8 cellular contexts compared by ENCODE assay signal in the genomic region with DNA sequence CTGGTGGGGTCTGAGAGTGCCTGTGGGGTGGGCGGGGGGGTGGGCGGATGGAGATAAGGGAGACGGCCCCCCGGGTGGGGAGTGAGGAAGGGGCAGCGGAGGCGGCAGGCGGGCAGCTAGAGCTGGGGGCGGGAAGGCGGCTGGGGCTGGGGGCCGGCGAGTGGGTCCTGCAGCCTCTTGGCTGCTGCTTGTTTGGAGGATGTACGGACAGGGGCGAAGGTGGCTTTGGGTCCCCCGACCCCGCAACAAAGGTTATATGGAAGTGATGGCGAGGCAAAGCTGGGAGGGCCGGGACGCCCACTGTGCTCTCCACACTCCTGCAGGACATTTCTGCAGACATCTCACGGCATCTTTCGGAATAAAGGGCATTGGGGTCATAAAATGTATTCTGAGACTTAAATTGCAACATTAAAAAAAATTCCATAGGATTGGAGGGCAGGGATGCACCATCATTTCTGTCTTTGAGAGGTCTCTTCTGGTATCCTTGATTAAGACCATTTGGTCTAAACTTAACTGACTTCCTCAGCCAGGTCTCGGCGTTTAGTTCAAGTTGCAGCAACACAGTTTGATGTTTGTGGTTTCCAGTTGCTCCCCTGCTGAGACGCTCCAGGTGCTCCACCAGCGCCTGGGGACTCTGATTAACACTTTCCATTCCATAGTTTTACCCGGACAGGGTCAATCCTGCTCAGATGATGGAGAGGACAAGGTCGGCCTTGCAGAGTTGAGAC.
DNase-seq lines count a peak whose midpoint lies in the region; ATAC-seq and TF ChIP-seq lines count a peak whose summit lies in the region.

No MANE protein-coding gene starts in this region.

- peak; percentile 28 for ATAC-seq in HCT116
- peak; percentile 18 to 30 for ATAC-seq in lower lobe of right lung
- ATAC-seq in GM21360 (IDR thresholded peaks at IDR 0.05; ENCODE audit: unreplicated experiment) = no peak
- ATAC-seq in HG03095 (IDR thresholded peaks at IDR 0.05; ENCODE audit: unreplicated experiment) = no peak

- H3K9me2 ChIP-seq in HCT116 (ENCODE audit: insufficient read depth) = no peaks in the 10 kb centered on the region

- H3K4me1 ChIP-seq in HCT116 (ENCODE audit: control insufficient read depth in 1 of 2, insufficient read depth in 2 of 2, low read length in 2 of 2) (peaks cover 43 to 60% of the 10 kb centered on the region in 2 experiments), Peyer's patch (peaks cover 0 to 26% (median 1%) of the 10 kb centered on the region in 4 donors), lower lobe of right lung (peaks cover 36% of the 10 kb centered on the region), testis (peaks cover 14% of the 10 kb centered on the region)

- no peak for TF ChIP-seq RAD21 in HCT116 (IDR thresholded peaks at IDR 0.05; ENCODE audit: low read depth)

- BruUV-seq in HCT116 (replicated peaks; lab: Mats Ljungman, UMichigan) = no TSS peak

- TF ChIP-seq CTCF in HCT116 (IDR thresholded peaks at IDR 0.05 in 2 of 3, conservative IDR thresholded peaks at IDR 0.05 in 1 of 3; ENCODE audit: borderline replicate concordance in 1 of 3, insufficient read depth in 1 of 3, low read depth in 2 of 3, low read length in 2 of 3) (no peak), Peyer's patch (IDR thresholded peaks at IDR 0.05) (no peak), coronary artery (IDR thresholded peaks at IDR 0.05) (no peak), lower lobe of right lung (IDR thresholded peaks at IDR 0.05) (no peak), testis (IDR thresholded peaks at IDR 0.05) (no peak)

- peak overlapping the region; percentile 29; the same call in 1 of the 2 replicates for H3K9ac ChIP-seq in HCT116 (ENCODE audit: low read length)

- peak in 9 of 14 donors; percentile 30 to 60 (median 49) for DNase-seq in C1 segment of cervical spinal cord (lab: John Stamatoyannopoulos, UW)
- peak; percentile 51 for DNase-seq in HCT116 (ENCODE audit: low read depth, low spot score)
- peak; percentile 48 to 60 (median 49) for DNase-seq in Peyer's patch
- no peak for DNase-seq in coronary artery (ENCODE audit: low spot score)
- peak; percentile 54 for DNase-seq in lower lobe of right lung
- DNase-seq in testis = peak; percentile 22

- peak overlapping the region; percentile 42 to 58 for H3K4me3 ChIP-seq in HCT116 (replicated peaks in 1 of 2; ENCODE audit: low read depth in 1 of 2, low read length in 2 of 2)
- H3K4me3 ChIP-seq in Peyer's patch = peak overlapping the region; percentile 35 to 69 (median 52)
- H3K4me3 ChIP-seq in coronary artery = peak overlapping the region; percentile 77
- peak overlapping the region; percentile 57 for H3K4me3 ChIP-seq in lower lobe of right lung
- H3K4me3 ChIP-seq in testis = peak overlapping the region; percentile 45 to 60

- CTCF ChIA-PET in HCT116 (lab: Charles Lee) = interaction anchor here (1.2 to 2.4 kb wide), 5 partner anchors 14 to 313 kb away, joined by 4 to 32 read pairs (median 8); a partner anchor contains a TSS

- H3K9me3 ChIP-seq in HCT116 (ENCODE audit: control insufficient read depth in 1 of 2, insufficient read depth in 1 of 2, low read depth in 1 of 2, low read length in 2 of 2) (no peaks in the 10 kb centered on the region), Peyer's patch (no peaks in the 10 kb centered on the region), lower lobe of right lung (no peaks in the 10 kb centered on the region), testis (no peaks in the 10 kb centered on the region)

- H4K20me1 ChIP-seq in HCT116 (ENCODE audit: insufficient read depth) = no peaks in the 10 kb centered on the region

- H3K79me2 ChIP-seq in HCT116 (ENCODE audit: insufficient read depth, low read length) = no peaks in the 10 kb centered on the region

- H3K4me2 ChIP-seq in HCT116 (ENCODE audit: low read length) = peak overlapping the region; percentile 88

- WGBS in testis, 2 donors = 2 to 4% methylated on average over 22 of the region's 26 CpGs

- H3K36me3 ChIP-seq in HCT116 (ENCODE audit: control insufficient read depth in 1 of 2, insufficient read depth in 2 of 2, low read length in 2 of 2) (no peaks in the 10 kb centered on the region), Peyer's patch (no peaks in the 10 kb centered on the region), lower lobe of right lung (no peaks in the 10 kb centered on the region), testis (ENCODE audit: low read depth, missing control alignments) (no peaks in the 10 kb centered on the region)

- intact Hi-C loops in HCT116 (cut with micrococcal nuclease) = loop anchor here (1.0 to 5.0 kb wide), 2 partner anchors 314 to 425 kb away; no protein-coding TSS in a partner anchor
- intact Hi-C loops in lower lobe of right lung (cut with DNase I) = loop anchor here (5.0 to 10.0 kb wide), 2 partner anchors 65 to 122 kb away; a partner anchor contains a TSS
- intact Hi-C loops in testis (cut with DNase I; ENCODE audit: low total_unique reads) = loop anchor here (1.0 to 10.0 kb wide), 2 partner anchors 101 to 348 kb away; a partner anchor contains a TSS

- H3K27ac ChIP-seq in HCT116 (ENCODE audit: low read depth, low read length) (peak overlapping the region; percentile 81), Peyer's patch (peak overlapping the region; percentile 77 to 94 (median 84)), coronary artery (peak overlapping the region; percentile 70 to 95), lower lobe of right lung (peak overlapping the region; percentile 95), testis (peak overlapping the region; percentile 49 to 75)

- TF ChIP-seq POLR2A in HCT116 (IDR thresholded peaks at IDR 0.05; ENCODE audit: borderline replicate concordance, extremely low read depth, insufficient read depth, insufficient read length) (no peak), Peyer's patch (IDR thresholded peaks at IDR 0.05) (no peak), testis (IDR thresholded peaks at IDR 0.05) (no peak)

- RAD21 ChIA-PET in HCT116 (lab: Charles Lee; ENCODE audit: low non-redundant PET in 1 of 2, low total read pairs in 2 of 2, uncharacterized antibody in 2 of 2, unreplicated experiment in 2 of 2) = interaction anchor here (1.0 to 3.3 kb wide), 6 partner anchors 14 to 340 kb away, joined by 3 to 35 read pairs (median 8); a partner anchor contains a TSS

- POLR2A ChIA-PET in HCT116 (lab: Charles Lee) = interaction anchor here (0.6 to 1.7 kb wide), 8 partner anchors 63 to 1783 kb away, joined by 3 to 31 read pairs (median 4); a partner anchor contains a TSS

- peak overlapping the region; percentile 88 for H2AFZ ChIP-seq in HCT116 (ENCODE audit: low read depth, low read length, poor library complexity, severe bottlenecking)

- H3K27me3 ChIP-seq in HCT116 (ENCODE audit: insufficient read depth, low read length) = no peaks in the 10 kb centered on the region
- no peaks in the 10 kb centered on the region for H3K27me3 ChIP-seq in Peyer's patch
- H3K27me3 ChIP-seq in lower lobe of right lung (ENCODE audit: low read depth) = no peaks in the 10 kb centered on the region
- H3K27me3 ChIP-seq in testis = no peaks in the 10 kb centered on the region

TF ChIP-seq in HCT116, 20 proteins besides CTCF, POLR2A, EP300 and RAD21:
- TF ChIP-seq SP1 (IDR thresholded peaks at IDR 0.05; ENCODE audit: low read depth) (peak; percentile 35; the same call in 1 of the 2 replicates), EGR1 (IDR thresholded peaks at IDR 0.05; ENCODE audit: low read depth) (no peak), SIN3A (IDR thresholded peaks at IDR 0.05; ENCODE audit: low read depth) (0 out of 2 replicates have a peak, but pooled peaks have one; percentile 25), YY1 (IDR thresholded peaks at IDR 0.05; ENCODE audit: extremely low read depth, insufficient replicate concordance, low read depth, low read length) (no peak), ELF1 (IDR thresholded peaks at IDR 0.05; ENCODE audit: borderline replicate concordance, low read depth) (no peak), EZH2 (IDR thresholded peaks at IDR 0.05) (no peak), TCF7L2 (IDR thresholded peaks at IDR 0.05; ENCODE audit: borderline replicate concordance, extremely low read depth, insufficient read depth, insufficient read length) (peak; percentile 79)
- TF ChIP-seq, protein P1, sequence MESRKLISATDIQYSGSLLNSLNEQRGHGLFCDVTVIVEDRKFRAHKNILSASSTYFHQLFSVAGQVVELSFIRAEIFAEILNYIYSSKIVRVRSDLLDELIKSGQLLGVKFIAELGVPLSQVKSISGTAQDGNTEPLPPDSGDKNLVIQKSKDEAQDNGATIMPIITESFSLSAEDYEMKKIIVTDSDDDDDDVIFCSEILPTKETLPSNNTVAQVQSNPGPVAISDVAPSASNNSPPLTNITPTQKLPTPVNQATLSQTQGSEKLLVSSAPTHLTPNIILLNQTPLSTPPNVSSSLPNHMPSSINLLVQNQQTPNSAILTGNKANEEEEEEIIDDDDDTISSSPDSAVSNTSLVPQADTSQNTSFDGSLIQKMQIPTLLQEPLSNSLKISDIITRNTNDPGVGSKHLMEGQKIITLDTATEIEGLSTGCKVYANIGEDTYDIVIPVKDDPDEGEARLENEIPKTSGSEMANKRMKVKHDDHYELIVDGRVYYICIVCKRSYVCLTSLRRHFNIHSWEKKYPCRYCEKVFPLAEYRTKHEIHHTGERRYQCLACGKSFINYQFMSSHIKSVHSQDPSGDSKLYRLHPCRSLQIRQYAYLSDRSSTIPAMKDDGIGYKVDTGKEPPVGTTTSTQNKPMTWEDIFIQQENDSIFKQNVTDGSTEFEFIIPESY (IDR thresholded peaks at IDR 0.05; ENCODE audit: extremely low read depth, insufficient replicate concordance, low read length) = no peak
- TF ChIP-seq, protein P2, sequence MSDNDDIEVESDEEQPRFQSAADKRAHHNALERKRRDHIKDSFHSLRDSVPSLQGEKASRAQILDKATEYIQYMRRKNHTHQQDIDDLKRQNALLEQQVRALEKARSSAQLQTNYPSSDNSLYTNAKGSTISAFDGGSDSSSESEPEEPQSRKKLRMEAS (IDR thresholded peaks at IDR 0.05) = no peak

Comparison
In these comparisons a context has a peak if more than half of its experiments do, and no peak if none do; other contexts are left out.
1. ATAC-seq: peak in HCT116 (single experiment) and lower lobe of right lung (2 of 2); none in GM21360 (single experiment) and HG03095 (single experiment).
2. Peak in every context shown above with its lines, with median percentiles within 50 percentile points of each other: H3K27ac ChIP-seq and H3K4me3 ChIP-seq.